In the genomic region with DNA sequence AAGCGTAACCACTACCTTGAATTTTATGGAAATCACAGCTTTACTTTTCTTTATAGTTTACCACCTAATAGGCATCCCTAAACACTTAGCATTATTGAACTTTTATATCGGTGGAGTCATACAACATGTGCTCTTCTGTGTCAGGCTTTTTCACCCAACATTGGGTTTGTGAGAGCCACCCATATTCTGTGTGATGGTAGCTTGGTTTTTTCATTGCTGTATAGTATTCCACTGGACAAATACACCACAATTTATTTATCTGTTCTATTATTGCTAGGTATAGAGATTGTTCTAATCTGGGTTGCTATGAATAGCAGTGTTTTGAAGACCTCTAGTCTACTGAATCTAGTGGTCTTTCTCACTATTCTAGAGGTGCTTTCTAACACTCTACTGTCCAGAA, we compare ENCODE assay signal across 34 cellular contexts.
"Had no signal": no experiment of that assay in that cellular context is flagged by ENCODE, and none has a peak within 500 bp of the region (broad histone marks: within the 10 kb centered on the region; RNA-seq: fewer than 3 reads in every experiment).

No MANE protein-coding gene starts in this region.

- H3K36me3 ChIP-seq: MG63 had no signal

- H3K9me3 ChIP-seq: MG63 had no signal

- DNase-seq: MG63, MM.1S, MV-4-11, NCI-H1048, NCI-H1092, NCI-H1092 treated with DMSO at 0.1 percent for 48 hours, NCI-H1105, NCI-H1105 treated with DMSO at 0.1 percent for 48 hours, NCI-H1417, NCI-H1417 treated with DMSO at 0.1 percent for 48 hours, NCI-H1436, NCI-H1436 treated with DMSO at 0.1 percent for 48 hours, NCI-H146, NCI-H1694, NCI-H1694 treated with DMSO at 0.1 percent for 48 hours, NCI-H187, NCI-H187 treated with DMSO at 0.1 percent for 48 hours, NCI-H1930, NCI-H2029, NCI-H2029 treated with DMSO at 0.1 percent for 48 hours, NCI-H2081, NCI-H2081 treated with DMSO at 0.1 percent for 48 hours, NCI-H2107, NCI-H2171, NCI-H2171 treated with DMSO at 0.1 percent for 48 hours, NCI-H2227 treated with DMSO at 0.1 percent for 48 hours, NCI-H226, NCI-H345, NCI-H446, NCI-H446 treated with DMSO at 0.1 percent for 48 hours, NCI-H510A, NCI-H510A treated with DMSO at 0.1 percent for 48 hours, NCI-H524, NCI-H524 treated with DMSO at 0.1 percent for 48 hours had no signal

- H3K4me3 ChIP-seq: MG63 had no signal

- H3K27me3 ChIP-seq: MG63 had no signal
